Comparison of ENCODE assay signal across 13 cellular contexts in genomic region chr10:69335613-69336012, GRCh38. TPM values are rescaled to one million over a fixed set of nuclear protein-coding genes. Genes with fewer than 3 reads are reported as not detected.
DNase-seq lines count a peak whose midpoint lies in the region; ATAC-seq and TF ChIP-seq lines count a peak whose summit lies in the region.
"Had no signal": no experiment of that assay in that cellular context is flagged by ENCODE, and none has a peak within 500 bp of the region (broad histone marks: within the 10 kb centered on the region; RNA-seq: fewer than 3 reads in every experiment).

No MANE protein-coding gene starts in this region.

- H3K9me3 Mint-ChIP-seq in CD4-positive, alpha-beta T cell, result no peaks in the 10 kb centered on the region
- H3K9me3 Mint-ChIP-seq: neural crest cell had no signal

- H3K4me2 ChIP-seq in PC-9, result peak overlapping the region; percentile 84

- peaks cover 19% of the 10 kb centered on the region for H3K36me3 Mint-ChIP-seq in CD4-positive, alpha-beta T cell (ENCODE audit: low read depth)

- peaks cover 81% of the 10 kb centered on the region for H3K4me1 Mint-ChIP-seq in CD4-positive, alpha-beta T cell (ENCODE audit: low read depth)

- DNase-seq in CD4-positive, alpha-beta T cell, result no peak
- DNase-seq in PC-9 (no peak), prostate gland (ENCODE audit: low spot score) (no peak), dedifferentiated amniotic fluid mesenchymal stem cell (ENCODE audit: extremely low spot score) (no peak), NCI-H1092 treated with DMSO at 0.1 percent for 48 hours (lab: John Stamatoyannopoulos, UW) (no peak), COLO668 (lab: John Stamatoyannopoulos, UW; ENCODE audit: unreplicated experiment) (no peak)
- DNase-seq in activated naive CD4-positive, alpha-beta T cell treated with anti-CD3 and anti-CD28 coated beads, Interleukin-2, amount 50 U/mL, for 16 hours, result no peak
- DNase-seq: DMS153, MG63, NCI-H510A had no signal

- H3K36me3 ChIP-seq in PC-9 (ENCODE audit: low read depth), result peaks cover 10% of the 10 kb centered on the region; the same call in 1 of the 2 replicates
- peaks cover 0 to 2% of the 10 kb centered on the region in 2 donors for H3K36me3 ChIP-seq in esophagus (ENCODE audit: control insufficient read depth in 2 of 2, insufficient read depth in 2 of 2, low read length in 1 of 2)
- H3K36me3 ChIP-seq in prostate gland, result no peaks in the 10 kb centered on the region
- H3K36me3 ChIP-seq: HAP-1 had no signal

- H3K4me3 Mint-ChIP-seq in CD4-positive, alpha-beta T cell, result peak overlapping the region; percentile 21
- H3K4me3 Mint-ChIP-seq: neural crest cell had no signal

- CTCF ChIA-PET in CD4-positive, alpha-beta T cell (lab: Charles Lee), result interaction anchor here (1.0 kb wide), 2 partner anchors 13 to 28 kb away, joined by 3 to 4 read pairs; no protein-coding TSS in a partner anchor
- CTCF ChIA-PET in PC-9 (lab: Charles Lee), result no interaction called here

- H3K27ac Mint-ChIP-seq in CD4-positive, alpha-beta T cell, result peak overlapping the region; percentile 85

- H3K27me3 ChIP-seq in CD4-positive, alpha-beta T cell (ENCODE audit: control insufficient read depth, insufficient read depth, low read length), result no peaks in the 10 kb centered on the region
- no peaks in the 10 kb centered on the region for H3K27me3 ChIP-seq in PC-9 (ENCODE audit: insufficient read depth, low read depth)
- no peaks in the 10 kb centered on the region for H3K27me3 ChIP-seq in esophagus (ENCODE audit: control insufficient read depth in 1 of 2, insufficient read depth in 2 of 2, low read length in 2 of 2)
- H3K27me3 ChIP-seq in prostate gland (replicated peaks; ENCODE audit: insufficient read depth), result no peaks in the 10 kb centered on the region
- H3K27me3 ChIP-seq: MG63 had no signal

- no peak overlapping the region for H2AFZ ChIP-seq in PC-9

- H3K4me1 ChIP-seq in PC-9 (replicated peaks; ENCODE audit: insufficient read depth) (peaks cover 89% of the 10 kb centered on the region), esophagus (ENCODE audit: control insufficient read depth in 2 of 2, insufficient read depth in 2 of 2, low read length in 1 of 2) (peaks cover 24 to 52% of the 10 kb centered on the region in 2 donors), prostate gland (replicated peaks) (peaks cover 52% of the 10 kb centered on the region)

- H3K9me3 ChIP-seq in CD4-positive, alpha-beta T cell (ENCODE audit: control insufficient read depth, low read length), result no peaks in the 10 kb centered on the region
- H3K9me3 ChIP-seq in PC-9 (ENCODE audit: insufficient read depth, low read depth) (no peaks in the 10 kb centered on the region), esophagus (ENCODE audit: control insufficient read depth in 2 of 2, insufficient read depth in 1 of 2, low read depth in 1 of 2, low read length in 1 of 2) (no peaks in the 10 kb centered on the region), prostate gland (no peaks in the 10 kb centered on the region)
- H3K9me3 ChIP-seq: HAP-1, MG63 had no signal

- no peak for TF ChIP-seq CTCF in CD4-positive, alpha-beta T cell (IDR thresholded peaks at IDR 0.05)
- no peak for TF ChIP-seq CTCF in PC-9 (conservative IDR thresholded peaks at IDR 0.05)
- TF ChIP-seq CTCF in prostate gland (IDR thresholded peaks at IDR 0.05), result no peak

- H4K20me1 ChIP-seq in PC-9 (ENCODE audit: insufficient read depth), result no peaks in the 10 kb centered on the region

- H3K27ac ChIP-seq in CD4-positive, alpha-beta T cell (ENCODE audit: low read depth, low read length), result no peak overlapping the region
- H3K27ac ChIP-seq in PC-9 (peak overlapping the region; percentile 96), esophagus (ENCODE audit: low read depth in 2 of 2, low read length in 1 of 2) (peak overlapping the region; percentile 84 to 93), prostate gland (peak overlapping the region; percentile 79 to 80)

- TF ChIP-seq POLR2A in prostate gland (IDR thresholded peaks at IDR 0.05), result no peak

- H3K27me3 Mint-ChIP-seq in CD4-positive, alpha-beta T cell, result no peaks in the 10 kb centered on the region

- H3F3A ChIP-seq in PC-9 (ENCODE audit: insufficient read depth, low read depth), result peaks cover 63% of the 10 kb centered on the region

- H3K4me3 ChIP-seq in PC-9 (no peak overlapping the region), esophagus (ENCODE audit: low read depth in 1 of 2, low read length in 2 of 2) (no peak overlapping the region), prostate gland (no peak overlapping the region)
- H3K4me3 ChIP-seq: HAP-1, MG63 had no signal

- WGBS in esophagus, 2 donors, result 87 to 95% methylated on average over 8 of the region's 8 CpGs
- 89% methylated on average over 8 of the region's 8 CpGs for WGBS in prostate gland

- BruUV-seq in PC-9 (replicated peaks; lab: Mats Ljungman, UMichigan), result TSS peak; percentile 14

- H3K79me2 ChIP-seq in PC-9 (ENCODE audit: low read depth), result peaks cover 95% of the 10 kb centered on the region

- intact Hi-C loops in CD4-positive, alpha-beta T cell (cut with DNase I, micrococcal nuclease), result no loop called here
- intact Hi-C loops in PC-9 (cut with micrococcal nuclease; ENCODE audit: unreplicated experiment), result loop anchor here (5.0 kb wide), 1 partner anchor 122 kb away; no protein-coding TSS in a partner anchor
- intact Hi-C loops in prostate gland (cut with DNase I), result loop anchor here (10.0 kb wide), 1 partner anchor 169 kb away; no protein-coding TSS in a partner anchor

- no peak for ATAC-seq in CD4-positive, alpha-beta T cell (ENCODE audit: poor library complexity)

- no peaks in the 10 kb centered on the region for H3K9me2 ChIP-seq in PC-9 (ENCODE audit: insufficient read depth)

- POLR2A ChIA-PET in CD4-positive, alpha-beta T cell (lab: Charles Lee), result interaction anchor here (0.8 to 2.2 kb wide), 2 partner anchors 13 to 17 kb away, joined by 3 to 10 read pairs; no protein-coding TSS in a partner anchor
- POLR2A ChIA-PET in PC-9 (lab: Charles Lee; ENCODE audit: unreplicated experiment), result no interaction called here

RNA-seq across cellular contexts. Expression of gene HK1, which starts 57.3 kb away (rescaled TPM):
- 10 to 100 TPM; 45.6 to 48.1 TPM for total RNA-seq in CD4-positive, alpha-beta T cell
- 128 and 140 TPM in 2 replicates for total RNA-seq in PC-9 (2021)
- polyA plus RNA-seq in esophagus, result 100 to 1,000 TPM in 1 of 2 donors, 10 to 100 TPM in 1; 52.1 to 105 TPM
- 100 to 1,000 TPM in 1 of 2 donors, 10 to 100 TPM in 1; 67.8 to 134 TPM for total RNA-seq in prostate gland

Comparison
In these comparisons a context has a peak if more than half of its experiments do, and no peak if none do; other contexts are left out.
1. intact Hi-C loops: an anchor here in PC-9 (5.0 kb wide) and prostate gland (10.0 kb wide); none called in CD4-positive, alpha-beta T cell.